In the genomic region with DNA sequence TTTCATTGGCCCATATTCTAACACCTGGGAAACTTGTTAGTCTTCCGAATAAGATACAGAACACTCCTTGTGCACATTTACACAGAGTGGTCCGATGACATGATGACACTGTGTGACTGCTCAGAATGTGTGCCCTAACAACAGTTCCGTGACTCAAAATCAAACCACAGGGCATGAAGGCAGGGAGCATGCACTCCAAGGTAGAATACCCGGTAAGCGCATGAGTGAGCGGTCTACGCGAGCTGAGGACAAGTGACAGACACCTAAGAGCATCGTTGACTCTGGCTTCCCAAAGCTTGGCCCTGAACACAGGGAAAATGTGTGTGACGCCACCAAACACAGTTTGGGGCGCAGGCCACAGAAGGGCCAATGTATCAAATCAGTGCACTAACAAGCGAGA, we compare ENCODE assay signal across 17 cellular contexts. TPM values are rescaled to one million over a fixed set of nuclear protein-coding genes. Genes with fewer than 3 reads are reported as not detected.
DNase-seq lines count a peak whose midpoint lies in the region; ATAC-seq, FAIRE-seq and TF ChIP-seq lines count a peak whose summit lies in the region.
"Had no signal": no experiment of that assay in that cellular context is flagged by ENCODE, and none has a peak within 500 bp of the region (broad histone marks: within the 10 kb centered on the region; RNA-seq: fewer than 3 reads in every experiment).

No MANE protein-coding gene starts in this region.

- DNase-seq in AG04450 (ENCODE audit: low read depth, low spot score) (no peak), astrocyte (ENCODE audit: low read depth) (no peak), neural progenitor cell (ENCODE audit: low spot score) (no peak), AG08395 (ENCODE audit: low spot score) (no peak), NCI-H526 (lab: John Stamatoyannopoulos, UW) (no peak)
- DNase-seq in activated naive CD4-positive, alpha-beta T cell treated with Interleukin-2 at 50 U/mL for 16 hours = no peak
- DNase-seq: activated naive CD4-positive, alpha-beta T cell; AML-193; cortex of kidney; DMS153; heart left ventricle; midbrain; NCI-H2171 had no signal

- H3K27me3 Mint-ChIP-seq in astrocyte (ENCODE audit: low read depth, unreplicated experiment) (no peaks in the 10 kb centered on the region), neural progenitor cell (ENCODE audit: insufficient read depth, low read depth) (no peaks in the 10 kb centered on the region)

- H3K4me2 ChIP-seq in astrocyte (ENCODE audit: low read length) (no peak overlapping the region), neural progenitor cell (no peak overlapping the region)

- ATAC-seq in GM18868 (IDR thresholded peaks at IDR 0.05; ENCODE audit: unreplicated experiment) = peak; percentile 62
- no peak for ATAC-seq in HG02759 (IDR thresholded peaks at IDR 0.05; ENCODE audit: unreplicated experiment)
- ATAC-seq: heart left ventricle had no signal

- H2AFZ ChIP-seq in astrocyte (ENCODE audit: low read depth, low read length) (no peak overlapping the region), neural progenitor cell (replicated peaks) (no peak overlapping the region)

- CTCF ChIA-PET in AG04450 (lab: Charles Lee) = interaction anchor here (1.0 kb wide), 1 partner anchor 68 kb away, joined by 6 read pairs; no protein-coding TSS in a partner anchor

- no peaks in the 10 kb centered on the region for H3K9me3 ChIP-seq in AG04450 (ENCODE audit: control insufficient read depth, insufficient read depth, low read length)
- H3K9me3 ChIP-seq in astrocyte (ENCODE audit: insufficient read depth, low read depth, low read length) = no peaks in the 10 kb centered on the region
- H3K9me3 ChIP-seq in neural progenitor cell (ENCODE audit: low read depth) = no peaks in the 10 kb centered on the region
- H3K9me3 ChIP-seq: heart left ventricle had no signal

- peaks cover 79% of the 10 kb centered on the region for H3K79me2 ChIP-seq in astrocyte (ENCODE audit: insufficient read depth, low read length)
- H3K79me2 ChIP-seq in neural progenitor cell (ENCODE audit: low read depth) = peaks cover 36% of the 10 kb centered on the region

- H3K4me3 Mint-ChIP-seq in astrocyte (ENCODE audit: unreplicated experiment) = no peak overlapping the region
- no peak overlapping the region for H3K4me3 Mint-ChIP-seq in neural progenitor cell

- POLR2A ChIA-PET in AG04450 (lab: Yijun Ruan, JAX) = interaction anchor here (0.6 kb wide), 1 partner anchor 8 kb away, joined by 6 read pairs; no protein-coding TSS in a partner anchor

- H3K36me3 ChIP-seq in astrocyte (ENCODE audit: insufficient read depth, low read length) (no peaks in the 10 kb centered on the region), neural progenitor cell (no peaks in the 10 kb centered on the region)

- peaks cover 15% of the 10 kb centered on the region for H4K20me1 ChIP-seq in astrocyte (ENCODE audit: insufficient read depth, low read length)
- no peaks in the 10 kb centered on the region for H4K20me1 ChIP-seq in neural progenitor cell (ENCODE audit: low read depth)

- H3K9me3 Mint-ChIP-seq in astrocyte (ENCODE audit: unreplicated experiment) (no peaks in the 10 kb centered on the region), neural progenitor cell (no peaks in the 10 kb centered on the region)

- H3K4me1 Mint-ChIP-seq in astrocyte (ENCODE audit: low read depth, unreplicated experiment) (peaks cover 27% of the 10 kb centered on the region), neural progenitor cell (peaks cover 23% of the 10 kb centered on the region)

- peaks cover 15% of the 10 kb centered on the region for H3K4me1 ChIP-seq in astrocyte (ENCODE audit: insufficient read depth, low read length)
- H3K4me1 ChIP-seq in neural progenitor cell = peaks cover 10% of the 10 kb centered on the region

- H3K4me3 ChIP-seq in AG04450 (ENCODE audit: low read depth, low read length) = no peak overlapping the region
- no peak overlapping the region for H3K4me3 ChIP-seq in astrocyte (ENCODE audit: insufficient read depth, low read depth, low read length)
- H3K4me3 ChIP-seq in neural progenitor cell = no peak overlapping the region
- H3K4me3 ChIP-seq: heart left ventricle had no signal

- no peak for FAIRE-seq in astrocyte (lab: Jason Lieb, UNC)
- FAIRE-seq: islet of Langerhans, urothelium cell line had no signal

- H3K36me3 Mint-ChIP-seq in astrocyte (ENCODE audit: low read depth, unreplicated experiment) = peaks cover 2% of the 10 kb centered on the region
- peaks cover 13% of the 10 kb centered on the region for H3K36me3 Mint-ChIP-seq in neural progenitor cell

- H3K27ac ChIP-seq in AG04450 (ENCODE audit: low read depth, low read length) (peak overlapping the region; percentile 21), astrocyte (ENCODE audit: low read depth, low read length) (no peak overlapping the region), neural progenitor cell (no peak overlapping the region)

- H3K9ac ChIP-seq in astrocyte (ENCODE audit: low read length) (no peak overlapping the region), neural progenitor cell (no peak overlapping the region)

- H3K27me3 ChIP-seq in AG04450 (ENCODE audit: control insufficient read depth, insufficient read depth, low read length) (no peaks in the 10 kb centered on the region), astrocyte (ENCODE audit: insufficient read depth, low read length) (no peaks in the 10 kb centered on the region), neural progenitor cell (no peaks in the 10 kb centered on the region)
- H3K27me3 ChIP-seq: heart left ventricle had no signal

- H3K27ac Mint-ChIP-seq in astrocyte (ENCODE audit: unreplicated experiment) (peak overlapping the region; percentile 68), neural progenitor cell (peak overlapping the region; percentile 50)

- no peak for TF ChIP-seq CTCF in AG04450 (IDR thresholded peaks at IDR 0.05; ENCODE audit: low read depth, low read length)
- no peak for TF ChIP-seq CTCF in astrocyte (IDR thresholded peaks at IDR 0.05; ENCODE audit: insufficient read depth, low read depth, low read length)
- no peak for TF ChIP-seq CTCF in neural progenitor cell (IDR thresholded peaks at IDR 0.05)

- H3F3A ChIP-seq in neural progenitor cell (ENCODE audit: low read depth) = peaks cover 23% of the 10 kb centered on the region

RNA-seq across cellular contexts. Expression of gene CLIP1, which starts 18.6 kb away (rescaled TPM):
- polyA plus RNA-seq in AG04450 (2011; rRNA removed) = 62.0 and 63.6 TPM in 2 replicates
- polyA minus RNA-seq in AG04450 (2011; rRNA and poly(A)+ RNA removed) = 124 and 139 TPM in 2 replicates
- total RNA-seq in astrocyte (59.4 and 70.0 TPM in 2 replicates), neural progenitor cell (ENCODE audit: low replicate concordance) (38.3 and 50.8 TPM in 2 replicates)
